In genomic region chr13:32261567-32261966, GRCh38 we compare ENCODE assay signal across 9 cellular contexts. TPM values are rescaled to one million over a fixed set of nuclear protein-coding genes. Genes with fewer than 3 reads are reported as not detected.
DNase-seq lines count a peak whose midpoint lies in the region; ATAC-seq and TF ChIP-seq lines count a peak whose summit lies in the region.
"Had no signal": no experiment of that assay in that cellular context is flagged by ENCODE, and none has a peak within 500 bp of the region (broad histone marks: within the 10 kb centered on the region; RNA-seq: fewer than 3 reads in every experiment).

No MANE protein-coding gene starts in this region.

- H3K4me1 Mint-ChIP-seq in CD14-positive monocyte = no peaks in the 10 kb centered on the region
- H3K4me1 Mint-ChIP-seq in effector memory CD8-positive, alpha-beta T cell (ENCODE audit: low read depth in 2 of 2) = no peaks in the 10 kb centered on the region

- no peaks in the 10 kb centered on the region for H3K27me3 ChIP-seq in ACC112 (ENCODE audit: insufficient read depth, low read length)

- H3K4me3 Mint-ChIP-seq in CD14-positive monocyte = no peak overlapping the region
- H3K4me3 Mint-ChIP-seq in effector memory CD8-positive, alpha-beta T cell = no peak overlapping the region

- DNase-seq in RKO (ENCODE audit: low spot score) (peak; percentile 26), fibroblast of gingiva (ENCODE audit: low read depth) (peak; percentile 33), mucosa of descending colon (peak in 1 of 3 donors; percentile 48), CD14-positive monocyte (ENCODE audit: low spot score) (no peak)
- DNase-seq in effector memory CD8-positive, alpha-beta T cell = no peak

- H3K36me3 ChIP-seq in ACC112 (ENCODE audit: insufficient read depth, low read length) = no peaks in the 10 kb centered on the region
- no peaks in the 10 kb centered on the region for H3K36me3 ChIP-seq in mucosa of descending colon (ENCODE audit: low read depth)

- H3K27ac ChIP-seq in ACC112 (ENCODE audit: low read depth, low read length) = peak overlapping the region; percentile 41; the same call in 1 of the 2 replicates

- no peaks in the 10 kb centered on the region for H3K9me3 ChIP-seq in mucosa of descending colon

- H3K27ac Mint-ChIP-seq in CD14-positive monocyte = peak overlapping the region in 2 of 7 donors; percentile 33 to 46
- H3K27ac Mint-ChIP-seq in effector memory CD8-positive, alpha-beta T cell = no peak overlapping the region

- intact Hi-C loops in mucosa of descending colon (cut with DNase I, micrococcal nuclease) (no loop called here), CD14-positive monocyte (cut with micrococcal nuclease) (no loop called here)

- peak overlapping the region; percentile 4; the same call in 1 of the 2 replicates for H3K4me3 ChIP-seq in ACC112 (ENCODE audit: low read depth, low read length)
- no peak overlapping the region for H3K4me3 ChIP-seq in mucosa of descending colon

- H2AFZ ChIP-seq in ACC112 (ENCODE audit: low read length, unreplicated experiment) = peak overlapping the region; percentile 86

- H3K27me3 Mint-ChIP-seq in CD14-positive monocyte (ENCODE audit: low read depth in 3 of 3) = no peaks in the 10 kb centered on the region
- H3K27me3 Mint-ChIP-seq in effector memory CD8-positive, alpha-beta T cell = peaks cover 0 to 6% of the 10 kb centered on the region in 2 donors

- H3K4me1 ChIP-seq in ACC112 (ENCODE audit: control insufficient read depth, insufficient read depth, low read length, unreplicated experiment) (peaks cover 31% of the 10 kb centered on the region), mucosa of descending colon (ENCODE audit: low read depth) (no peaks in the 10 kb centered on the region)

- H3K9me3 Mint-ChIP-seq in CD14-positive monocyte = no peaks in the 10 kb centered on the region
- no peaks in the 10 kb centered on the region for H3K9me3 Mint-ChIP-seq in effector memory CD8-positive, alpha-beta T cell

- TF ChIP-seq CTCF in mucosa of descending colon (IDR thresholded peaks at IDR 0.05) (no peak), CD14-positive monocyte (IDR thresholded peaks at IDR 0.05) (no peak)

- ATAC-seq in mucosa of descending colon (peak; percentile 45), GM18907 (IDR thresholded peaks at IDR 0.05; ENCODE audit: unreplicated experiment) (no peak), HG03139 (IDR thresholded peaks at IDR 0.05; ENCODE audit: unreplicated experiment) (no peak)
- no peak for ATAC-seq in effector memory CD8-positive, alpha-beta T cell (replicated peaks)

- H3K36me3 Mint-ChIP-seq in CD14-positive monocyte = peaks cover 83 to 90% of the 10 kb centered on the region in 2 donors
- H3K36me3 Mint-ChIP-seq in effector memory CD8-positive, alpha-beta T cell (ENCODE audit: insufficient read depth) = peaks cover 14% of the 10 kb centered on the region

- H3K79me2 ChIP-seq in ACC112 (ENCODE audit: control insufficient read depth, insufficient read depth, low read length, unreplicated experiment) = no peaks in the 10 kb centered on the region

RNA-seq across cellular contexts. Expression of gene ZAR1L, which starts 53.6 kb away (rescaled TPM):
- total RNA-seq in mucosa of descending colon = not detected
- not detected for polyA plus RNA-seq in CD14-positive monocyte
- polyA plus RNA-seq: adipose tissue had no signal

RNA-seq across cellular contexts. Expression of gene BRCA2, which starts 53.7 kb away (rescaled TPM):
- 1 to 10 TPM; 1.8 to 4.8 (median 2.5) TPM for total RNA-seq in mucosa of descending colon
- polyA plus RNA-seq in CD14-positive monocyte = under 1 TPM; 0.36 TPM

Comparison
In these comparisons a context has a peak if more than half of its experiments do, and no peak if none do; other contexts are left out.
1. DNase-seq: peak in RKO (single experiment) and fibroblast of gingiva (single experiment); none in CD14-positive monocyte (single experiment) and effector memory CD8-positive, alpha-beta T cell (0 of 3).